ENCODE assay signal across 20 cellular contexts in genomic region chr12:80356092-80356491, GRCh38.
DNase-seq lines count a peak whose midpoint lies in the region; ATAC-seq, FAIRE-seq and TF ChIP-seq lines count a peak whose summit lies in the region.
"Had no signal": no experiment of that assay in that cellular context is flagged by ENCODE, and none has a peak within 500 bp of the region (broad histone marks: within the 10 kb centered on the region; RNA-seq: fewer than 3 reads in every experiment).

No MANE protein-coding gene starts in this region.

- H3K36me3 ChIP-seq in ACC112 (ENCODE audit: insufficient read depth, low read length) = no peaks in the 10 kb centered on the region
- no peaks in the 10 kb centered on the region for H3K36me3 ChIP-seq in GM23248 (ENCODE audit: low read depth)
- no peaks in the 10 kb centered on the region for H3K36me3 ChIP-seq in GM12878 (ENCODE audit: control insufficient read depth in 2 of 2, insufficient read depth in 2 of 2, low read length in 1 of 2)
- H3K36me3 ChIP-seq: Peyer's patch had no signal

- H3K79me2 ChIP-seq in ACC112 (ENCODE audit: control insufficient read depth, insufficient read depth, low read length, unreplicated experiment) = no peaks in the 10 kb centered on the region
- H3K79me2 ChIP-seq in GM23248 (ENCODE audit: insufficient read depth) = no peaks in the 10 kb centered on the region
- H3K79me2 ChIP-seq in GM12878 (ENCODE audit: control insufficient read depth, insufficient read depth, low read length) = no peaks in the 10 kb centered on the region

- no peaks in the 10 kb centered on the region for H3F3A ChIP-seq in GM23248 (ENCODE audit: insufficient read depth)

- in situ Hi-C loops in GM23248 (cut with MboI) (no loop called here), GM12878 (cut with MboI) (no loop called here)

- TF ChIP-seq CTCF in GM12878 (IDR thresholded peaks at IDR 0.05 in 2 of 3, conservative IDR thresholded peaks at IDR 0.05 in 1 of 3; ENCODE audit: control insufficient read depth in 2 of 3, extremely low read depth in 1 of 3, insufficient read depth in 1 of 3, low read depth in 3 of 3, low read length in 3 of 3) (no peak), fibroblast of pulmonary artery (IDR thresholded peaks at IDR 0.05; ENCODE audit: low read length, missing control alignments) (no peak)

- no peaks in the 10 kb centered on the region for H3K9me2 ChIP-seq in GM23248 (ENCODE audit: insufficient read depth)

- 14 to 26% methylated on average over 2 of the region's 2 CpGs for whole genome bisulfite sequencing in GM23248 (ENCODE audit: low coverage in 1 of 2, low lambda C conversion rate in 2 of 2, missing lambda C conversion rate in 2 of 2), 2 experiments
- WGBS in GM12878 (ENCODE audit: insufficient coverage, insufficient replicate concordance, low lambda C conversion rate, missing lambda C conversion rate) = 0% methylated on average over 2 of the region's 2 CpGs

- no peak for TF ChIP-seq EP300 in GM12878 (IDR thresholded peaks at IDR 0.05; ENCODE audit: borderline replicate concordance in 1 of 2, control insufficient read depth in 1 of 2, low read depth in 2 of 2, low read length in 2 of 2)

- RAD21 ChIA-PET in GM12878 (lab: Charles Lee; ENCODE audit: unreplicated experiment) = no interaction called here

- peak; percentile 9 for DNase-seq in GM23248
- DNase-seq in GM12878 (ENCODE audit: low read depth, low spot score) = no peak
- peak; percentile 48 for DNase-seq in fibroblast of pulmonary artery (ENCODE audit: low read depth)
- DNase-seq in NCI-H510A treated with DMSO at 0.1 percent for 48 hours (lab: John Stamatoyannopoulos, UW) = no peak
- no peak for DNase-seq in activated CD4-positive, alpha-beta T cell treated with anti-CD3 and anti-CD28 coated beads, Interleukin-2, amount 50 U/mL, for 4 hours
- no peak for DNase-seq in NCI-H2029 (lab: John Stamatoyannopoulos, UW)
- DNase-seq: 8988T, COR-L47, DMS53, KBM-7, NCI-H1048, NCI-H1694 treated with DMSO at 0.1 percent for 48 hours, NCI-H2171, NCI-H82, Peyer's patch, Right ventricle myocardium superior had no signal

- no peak overlapping the region for H3K9ac ChIP-seq in GM23248
- H3K9ac ChIP-seq in GM12878 (ENCODE audit: control insufficient read depth, insufficient read depth, low read length) = no peak overlapping the region

- no peak overlapping the region for H3K4me3 ChIP-seq in ACC112 (ENCODE audit: low read depth, low read length)
- H3K4me3 ChIP-seq in GM23248 = no peak overlapping the region
- H3K4me3 ChIP-seq in GM12878 = no peak overlapping the region
- no peak overlapping the region for H3K4me3 ChIP-seq in fibroblast of pulmonary artery (replicated peaks; ENCODE audit: low read depth, low read length)
- H3K4me3 ChIP-seq: Peyer's patch had no signal

- H3K9me3 ChIP-seq in GM23248 (ENCODE audit: low read depth) (no peaks in the 10 kb centered on the region), GM12878 (replicated peaks; ENCODE audit: control insufficient read depth, insufficient read depth, low read length) (no peaks in the 10 kb centered on the region)
- H3K9me3 ChIP-seq: Peyer's patch had no signal

- peaks cover 22% of the 10 kb centered on the region for H3K4me1 ChIP-seq in ACC112 (ENCODE audit: control insufficient read depth, insufficient read depth, low read length, unreplicated experiment)
- peaks cover 8% of the 10 kb centered on the region for H3K4me1 ChIP-seq in GM23248 (ENCODE audit: insufficient read depth)
- H3K4me1 ChIP-seq in GM12878 (ENCODE audit: control insufficient read depth, insufficient read depth, low read length) = no peaks in the 10 kb centered on the region
- H3K4me1 ChIP-seq: Peyer's patch had no signal

- H4K20me1 ChIP-seq in GM23248 (ENCODE audit: insufficient read depth) = no peaks in the 10 kb centered on the region
- no peaks in the 10 kb centered on the region for H4K20me1 ChIP-seq in GM12878 (ENCODE audit: control insufficient read depth, insufficient read depth)

- H2AFZ ChIP-seq in ACC112 (ENCODE audit: low read length, unreplicated experiment) (peak overlapping the region; percentile 78), GM23248 (peak overlapping the region; percentile 33; the same call in 1 of the 2 replicates), GM12878 (ENCODE audit: control insufficient read depth, low read depth, low read length) (0 out of 2 replicates have a peak overlapping the region, but pooled peaks have one; percentile 12)

- TF ChIP-seq RAD21 in GM12878 (IDR thresholded peaks at IDR 0.05; ENCODE audit: insufficient read depth, low read depth, low read length) = no peak

- intact Hi-C loops in GM12878 (cut with micrococcal nuclease; ENCODE audit: unreplicated experiment) = no loop called here

- no peak overlapping the region for H3K4me2 ChIP-seq in GM23248 (ENCODE audit: unreplicated experiment)
- no peak overlapping the region for H3K4me2 ChIP-seq in GM12878 (ENCODE audit: control insufficient read depth, insufficient read depth)

- POLR2A ChIA-PET in GM12878 (lab: Charles Lee) = no interaction called here

- CTCF ChIA-PET in GM12878 (lab: Yijun Ruan, JAX) = interaction anchor here (0.7 kb wide), 1 partner anchor 981 kb away, joined by 3 read pairs; no protein-coding TSS in a partner anchor

- no peak for FAIRE-seq in GM12878 (lab: Jason Lieb, UNC)

- no peak for TF ChIP-seq POLR2A in GM12878 (IDR thresholded peaks at IDR 0.05; ENCODE audit: low read depth, low read length)

- ATAC-seq in GM12878 = peak; percentile 60
- no peak for ATAC-seq in GM19324 (IDR thresholded peaks at IDR 0.05; ENCODE audit: low FRiP score, unreplicated experiment)
- ATAC-seq: HCT116 had no signal

- SMC1A ChIA-PET in GM12878 (lab: Charles Lee; ENCODE audit: uncharacterized antibody, unreplicated experiment) = no interaction called here

- no peaks in the 10 kb centered on the region for H3K27me3 ChIP-seq in ACC112 (ENCODE audit: insufficient read depth, low read length)
- no peaks in the 10 kb centered on the region for H3K27me3 ChIP-seq in GM23248 (replicated peaks; ENCODE audit: insufficient read depth)
- no peaks in the 10 kb centered on the region for H3K27me3 ChIP-seq in GM12878 (replicated peaks in 1 of 2; ENCODE audit: control insufficient read depth in 2 of 2, insufficient read depth in 2 of 2, low read length in 1 of 2)
- H3K27me3 ChIP-seq: Peyer's patch had no signal

- H3K27ac ChIP-seq in ACC112 (ENCODE audit: low read depth, low read length) = peak overlapping the region; percentile 25; the same call in 1 of the 2 replicates
- H3K27ac ChIP-seq in GM23248 = no peak overlapping the region
- no peak overlapping the region for H3K27ac ChIP-seq in GM12878 (ENCODE audit: control insufficient read depth, insufficient read depth)
- H3K27ac ChIP-seq: C4-2B, Peyer's patch had no signal

- BruUV-seq in GM12878 (replicated peaks; lab: Mats Ljungman, UMichigan) = no TSS peak

TF ChIP-seq in GM12878, 131 proteins besides CTCF, POLR2A, EP300 and RAD21 (continues in another document):
- TF ChIP-seq PAX8 (IDR thresholded peaks at IDR 0.05) = no peak
- no peak for TF ChIP-seq BCL11A (IDR thresholded peaks at IDR 0.05; ENCODE audit: low read depth, low read length)
- no peak for TF ChIP-seq ZNF592 (IDR thresholded peaks at IDR 0.05)
- no peak for TF ChIP-seq RELB (IDR thresholded peaks at IDR 0.05; ENCODE audit: low read depth)
- TF ChIP-seq PML (IDR thresholded peaks at IDR 0.05; ENCODE audit: low read length) = no peak
- no peak for TF ChIP-seq NR2C2 (IDR thresholded peaks at IDR 0.05; ENCODE audit: borderline replicate concordance, control insufficient read depth, insufficient read length, low read depth)
- TF ChIP-seq TCF12 (IDR thresholded peaks at IDR 0.05; ENCODE audit: low read depth, low read length) = no peak
- TF ChIP-seq TCF3 (IDR thresholded peaks at IDR 0.05; ENCODE audit: borderline replicate concordance, insufficient read depth, low read depth, low read length) = no peak
- TF ChIP-seq NBN (IDR thresholded peaks at IDR 0.05) = no peak
- TF ChIP-seq HDAC2 (IDR thresholded peaks at IDR 0.05) = no peak

Comparison
In these comparisons a context has a peak if more than half of its experiments do, and no peak if none do; other contexts are left out.
1. H2AFZ ChIP-seq: peak in every context shown above with its lines; median percentile 78 in ACC112; 33 in GM23248; 12 in GM12878.
2. DNase-seq: peak in GM23248 (single experiment) and fibroblast of pulmonary artery (single experiment); none in GM12878 (single experiment), NCI-H510A treated with DMSO at 0.1 percent for 48 hours (single experiment), activated CD4-positive, alpha-beta T cell treated with anti-CD3 and anti-CD28 coated beads, Interleukin-2, amount 50 U/mL, for 4 hours (0 of 2) and NCI-H2029 (single experiment).